Comparison of ENCODE assay signal across 8 cellular contexts in the genomic region with DNA sequence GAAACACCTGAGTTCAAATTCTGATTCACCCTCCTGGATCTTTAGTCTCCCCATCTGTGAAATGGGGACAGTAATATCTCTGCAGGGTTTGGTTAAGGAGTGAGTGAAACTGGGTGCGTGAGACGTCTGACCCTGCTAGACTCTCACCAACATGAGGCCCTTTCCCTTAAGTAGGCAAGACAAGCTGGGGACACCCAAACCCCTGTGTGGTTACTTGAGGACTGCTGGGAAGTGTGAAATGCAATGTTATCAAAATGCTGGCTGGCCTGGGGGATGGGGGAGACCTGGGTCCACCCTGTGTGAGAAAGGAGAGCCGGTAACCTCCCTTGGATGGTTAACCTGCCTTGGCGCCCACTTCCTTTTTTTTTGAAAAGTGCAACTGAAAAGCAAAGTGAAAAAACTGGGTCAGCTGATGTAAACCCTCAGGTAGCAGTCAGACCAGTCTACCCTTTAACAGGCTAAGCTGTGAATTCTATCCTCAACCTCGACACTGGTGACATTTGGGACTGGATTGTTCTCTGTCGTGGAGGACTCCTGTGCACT.
DNase-seq lines count a peak whose midpoint lies in the region; ATAC-seq and TF ChIP-seq lines count a peak whose summit lies in the region.

No MANE protein-coding gene starts in this region.

- H3K4me3 ChIP-seq in CD4-positive, CD25-positive, alpha-beta regulatory T cell (ENCODE audit: low read depth, low read length), result no peak overlapping the region

- peaks cover 10 to 49% (median 33%) of the 10 kb centered on the region in 4 donors for H3K4me1 Mint-ChIP-seq in CD4-positive, CD25-positive, alpha-beta regulatory T cell
- peaks cover 28% of the 10 kb centered on the region for H3K4me1 Mint-ChIP-seq in activated CD8-positive, alpha-beta T cell treated with anti-CD3 and anti-CD28 coated beads for 36 hours (ENCODE audit: low read depth)
- H3K4me1 Mint-ChIP-seq in nephron progenitor cell, result peaks cover 24% of the 10 kb centered on the region

- H3K27ac ChIP-seq in CD4-positive, CD25-positive, alpha-beta regulatory T cell (ENCODE audit: insufficient read depth, low read length, poor library complexity, severe bottlenecking), result no peak overlapping the region

- TF ChIP-seq CTCF in activated CD8-positive, alpha-beta T cell treated with anti-CD3 and anti-CD28 coated beads for 36 hours (IDR thresholded peaks at IDR 0.05), result no peak
- no peak for TF ChIP-seq CTCF in nephron progenitor cell (IDR thresholded peaks at IDR 0.05)

- peak in 2 of 3 donors; percentile 24 to 78 for DNase-seq in CD4-positive, CD25-positive, alpha-beta regulatory T cell
- peak; percentile 61 for DNase-seq in activated CD8-positive, alpha-beta T cell treated with anti-CD3 and anti-CD28 coated beads for 36 hours
- DNase-seq in NCI-H1694 (lab: John Stamatoyannopoulos, UW) (no peak), Ammon's horn (ENCODE audit: low spot score) (no peak), superior temporal gyrus (ENCODE audit: extremely low spot score) (no peak), nephron progenitor cell (no peak)

- H3K36me3 ChIP-seq in CD4-positive, CD25-positive, alpha-beta regulatory T cell (ENCODE audit: control insufficient read depth, insufficient read depth, low read length), result peaks cover 78% of the 10 kb centered on the region

- ATAC-seq in CD4-positive, CD25-positive, alpha-beta regulatory T cell (ENCODE audit: low read depth in 2 of 2), result peak; percentile 44 to 47
- ATAC-seq in GM19043 (IDR thresholded peaks at IDR 0.05; ENCODE audit: low read depth, unreplicated experiment) (peak; percentile 82), HG02981 (IDR thresholded peaks at IDR 0.05; ENCODE audit: unreplicated experiment) (peak; percentile 71)
- peak; percentile 75 for ATAC-seq in activated CD8-positive, alpha-beta T cell treated with anti-CD3 and anti-CD28 coated beads for 36 hours

- no peaks in the 10 kb centered on the region for H3K27me3 ChIP-seq in CD4-positive, CD25-positive, alpha-beta regulatory T cell (ENCODE audit: control insufficient read depth, insufficient read depth, low read length)

- no peaks in the 10 kb centered on the region for H3K9me3 Mint-ChIP-seq in CD4-positive, CD25-positive, alpha-beta regulatory T cell
- H3K9me3 Mint-ChIP-seq in activated CD8-positive, alpha-beta T cell treated with anti-CD3 and anti-CD28 coated beads for 36 hours, result no peaks in the 10 kb centered on the region
- H3K9me3 Mint-ChIP-seq in nephron progenitor cell, result peaks cover 8% of the 10 kb centered on the region

- intact Hi-C loops in activated CD8-positive, alpha-beta T cell treated with anti-CD3 and anti-CD28 coated beads for 36 hours (cut with micrococcal nuclease), result no loop called here

- H3K4me3 Mint-ChIP-seq in CD4-positive, CD25-positive, alpha-beta regulatory T cell, result peak overlapping the region in 3 of 4 donors; percentile 20 to 83 (median 33)
- no peak overlapping the region for H3K4me3 Mint-ChIP-seq in activated CD8-positive, alpha-beta T cell treated with anti-CD3 and anti-CD28 coated beads for 36 hours
- H3K4me3 Mint-ChIP-seq in nephron progenitor cell, result no peak overlapping the region

- H3K36me3 Mint-ChIP-seq in CD4-positive, CD25-positive, alpha-beta regulatory T cell, result peaks cover 65% of the 10 kb centered on the region
- peaks cover 54% of the 10 kb centered on the region for H3K36me3 Mint-ChIP-seq in activated CD8-positive, alpha-beta T cell treated with anti-CD3 and anti-CD28 coated beads for 36 hours (ENCODE audit: low read depth)
- no peaks in the 10 kb centered on the region for H3K36me3 Mint-ChIP-seq in nephron progenitor cell (ENCODE audit: low read depth)

- H3K27me3 Mint-ChIP-seq in CD4-positive, CD25-positive, alpha-beta regulatory T cell, result no peaks in the 10 kb centered on the region
- H3K27me3 Mint-ChIP-seq in activated CD8-positive, alpha-beta T cell treated with anti-CD3 and anti-CD28 coated beads for 36 hours, result no peaks in the 10 kb centered on the region
- H3K27me3 Mint-ChIP-seq in nephron progenitor cell (ENCODE audit: low read depth, poor library complexity), result peaks cover 18% of the 10 kb centered on the region

- peaks cover 13% of the 10 kb centered on the region for H3K4me1 ChIP-seq in CD4-positive, CD25-positive, alpha-beta regulatory T cell (ENCODE audit: control insufficient read depth, insufficient read depth, low read length, poor library complexity, severe bottlenecking)

- CTCF ChIA-PET in activated CD8-positive, alpha-beta T cell treated with anti-CD3 and anti-CD28 coated beads for 36 hours (lab: Charles Lee), result interaction anchor here (0.8 to 1.6 kb wide), 3 partner anchors 16 to 89 kb away, joined by 3 read pairs; no protein-coding TSS in a partner anchor

- POLR2A ChIA-PET in activated CD8-positive, alpha-beta T cell treated with anti-CD3 and anti-CD28 coated beads for 36 hours (lab: Charles Lee), result interaction anchor here (0.8 to 1.7 kb wide), 6 partner anchors 9 to 303 kb away, joined by 3 to 6 read pairs (median 3); a partner anchor contains a TSS

- peak overlapping the region; percentile 84 to 90 (median 89) for H3K27ac Mint-ChIP-seq in CD4-positive, CD25-positive, alpha-beta regulatory T cell
- H3K27ac Mint-ChIP-seq in activated CD8-positive, alpha-beta T cell treated with anti-CD3 and anti-CD28 coated beads for 36 hours, result peak overlapping the region; percentile 72
- no peak overlapping the region for H3K27ac Mint-ChIP-seq in nephron progenitor cell

- no peaks in the 10 kb centered on the region for H3K9me3 ChIP-seq in CD4-positive, CD25-positive, alpha-beta regulatory T cell (ENCODE audit: control insufficient read depth in 2 of 2, low read length in 2 of 2)

Comparison
In these comparisons a context has a peak if more than half of its experiments do, and no peak if none do; other contexts are left out.
1. DNase-seq: peak in CD4-positive, CD25-positive, alpha-beta regulatory T cell (2 of 3) and activated CD8-positive, alpha-beta T cell treated with anti-CD3 and anti-CD28 coated beads for 36 hours (single experiment); none in NCI-H1694 (single experiment), Ammon's horn (single experiment), superior temporal gyrus (single experiment) and nephron progenitor cell (single experiment).
2. H3K4me3 Mint-ChIP-seq: peak in CD4-positive, CD25-positive, alpha-beta regulatory T cell (3 of 4); none in activated CD8-positive, alpha-beta T cell treated with anti-CD3 and anti-CD28 coated beads for 36 hours (single experiment) and nephron progenitor cell (single experiment).
3. Peak in every context shown above with its lines, with median percentiles within 50 percentile points of each other: ATAC-seq.